12 cellular contexts compared by ENCODE assay signal in genomic region chr5:68505917-68506860, GRCh38.
DNase-seq lines count a peak whose midpoint lies in the region; ATAC-seq, FAIRE-seq and TF ChIP-seq lines count a peak whose summit lies in the region.
"Had no signal": no experiment of that assay in that cellular context is flagged by ENCODE, and none has a peak within 500 bp of the region (broad histone marks: within the 10 kb centered on the region; RNA-seq: fewer than 3 reads in every experiment).

No MANE protein-coding gene starts in this region.

- no peak overlapping the region for H3K4me3 Mint-ChIP-seq in HFFc6
- no peak overlapping the region for H3K4me3 Mint-ChIP-seq in astrocyte (ENCODE audit: unreplicated experiment)
- no peak overlapping the region for H3K4me3 Mint-ChIP-seq in neural progenitor cell
- H3K4me3 Mint-ChIP-seq: CD8-positive, alpha-beta T cell; WTC11 had no signal

- H3K27ac Mint-ChIP-seq in HFFc6 = peak overlapping the region; percentile 26; the same call in 1 of the 2 replicates
- H3K27ac Mint-ChIP-seq in astrocyte (ENCODE audit: unreplicated experiment) = peak overlapping the region; percentile 37
- H3K27ac Mint-ChIP-seq in neural progenitor cell = no peak overlapping the region
- H3K27ac Mint-ChIP-seq: CD8-positive, alpha-beta T cell; WTC11 had no signal

- H3K9me3 Mint-ChIP-seq in HFFc6 (no peaks in the 10 kb centered on the region), astrocyte (ENCODE audit: unreplicated experiment) (no peaks in the 10 kb centered on the region), neural progenitor cell (peaks cover 6% of the 10 kb centered on the region)
- H3K9me3 Mint-ChIP-seq: CD8-positive, alpha-beta T cell had no signal

- H3K4me2 ChIP-seq in astrocyte (ENCODE audit: low read length) (no peak overlapping the region), hepatocyte (no peak overlapping the region), neural progenitor cell (no peak overlapping the region)

- TF ChIP-seq POLR2A in body of pancreas (IDR thresholded peaks at IDR 0.05) = no peak

- H3K4me1 Mint-ChIP-seq in HFFc6 (ENCODE audit: low read depth) = peaks cover 57% of the 10 kb centered on the region
- peaks cover 32% of the 10 kb centered on the region for H3K4me1 Mint-ChIP-seq in astrocyte (ENCODE audit: low read depth, unreplicated experiment)
- peaks cover 21% of the 10 kb centered on the region for H3K4me1 Mint-ChIP-seq in neural progenitor cell
- H3K4me1 Mint-ChIP-seq: WTC11 had no signal

- peak; percentile 37 for FAIRE-seq in astrocyte (lab: Jason Lieb, UNC)

- H3F3A ChIP-seq in neural progenitor cell (ENCODE audit: low read depth) = no peaks in the 10 kb centered on the region

- TF ChIP-seq CTCF in HFFc6 (IDR thresholded peaks at IDR 0.05) = no peak
- TF ChIP-seq CTCF in astrocyte (IDR thresholded peaks at IDR 0.05; ENCODE audit: insufficient read depth, low read depth, low read length) = no peak
- no peak for TF ChIP-seq CTCF in hepatocyte (IDR thresholded peaks at IDR 0.05; ENCODE audit: poor library complexity)
- TF ChIP-seq CTCF in body of pancreas (IDR thresholded peaks at IDR 0.05) = no peak
- TF ChIP-seq CTCF in neural progenitor cell (IDR thresholded peaks at IDR 0.05) = no peak

- no peak for ATAC-seq in body of pancreas
- ATAC-seq: CD8-positive, alpha-beta T cell; WTC11 had no signal

- H3K79me2 ChIP-seq in astrocyte (ENCODE audit: insufficient read depth, low read length) = no peaks in the 10 kb centered on the region
- no peaks in the 10 kb centered on the region for H3K79me2 ChIP-seq in hepatocyte
- no peaks in the 10 kb centered on the region for H3K79me2 ChIP-seq in neural progenitor cell (ENCODE audit: low read depth)

- H2AFZ ChIP-seq in astrocyte (ENCODE audit: low read depth, low read length) = no peak overlapping the region
- H2AFZ ChIP-seq in hepatocyte = peak overlapping the region; percentile 8
- no peak overlapping the region for H2AFZ ChIP-seq in neural progenitor cell (replicated peaks)

- H3K4me3 ChIP-seq in astrocyte (ENCODE audit: insufficient read depth, low read depth, low read length) = no peak overlapping the region
- no peak overlapping the region for H3K4me3 ChIP-seq in hepatocyte
- H3K4me3 ChIP-seq in body of pancreas = no peak overlapping the region
- H3K4me3 ChIP-seq in neural progenitor cell = no peak overlapping the region
- H3K4me3 ChIP-seq: SJCRH30 had no signal

- no peaks in the 10 kb centered on the region for H3K36me3 ChIP-seq in astrocyte (ENCODE audit: insufficient read depth, low read length)
- no peaks in the 10 kb centered on the region for H3K36me3 ChIP-seq in hepatocyte (replicated peaks; ENCODE audit: insufficient read depth, low read depth)
- no peaks in the 10 kb centered on the region for H3K36me3 ChIP-seq in body of pancreas (replicated peaks in 1 of 2; ENCODE audit: insufficient read depth in 1 of 2, low read depth in 2 of 2)
- no peaks in the 10 kb centered on the region for H3K36me3 ChIP-seq in neural progenitor cell
- H3K36me3 ChIP-seq: SJCRH30 had no signal

- peak; percentile 20 for DNase-seq in HFFc6
- peak; percentile 46 for DNase-seq in astrocyte (ENCODE audit: low read depth)
- peak; percentile 46 for DNase-seq in hepatocyte (ENCODE audit: low spot score)
- peak; percentile 66 for DNase-seq in smooth muscle cell of the brain vasculature (ENCODE audit: low read depth, low spot score)
- no peak for DNase-seq in SIG-M5 (lab: John Stamatoyannopoulos, UW)
- no peak for DNase-seq in body of pancreas
- DNase-seq in neural progenitor cell (ENCODE audit: low spot score) = no peak
- DNase-seq: activated T-cell treated with anti-CD3 and anti-CD28 coated beads, Interleukin-2, amount 50 U/mL, for 48 hours; CD8-positive, alpha-beta T cell; NCI-H446; SJCRH30 had no signal

- H4K20me1 ChIP-seq in astrocyte (ENCODE audit: insufficient read depth, low read length) = no peaks in the 10 kb centered on the region
- H4K20me1 ChIP-seq in hepatocyte (ENCODE audit: insufficient read depth, poor library complexity, severe bottlenecking) = no peaks in the 10 kb centered on the region
- H4K20me1 ChIP-seq in neural progenitor cell (ENCODE audit: low read depth) = no peaks in the 10 kb centered on the region

- H3K27me3 Mint-ChIP-seq in HFFc6 (ENCODE audit: insufficient read depth) (no peaks in the 10 kb centered on the region; the same call in 1 of the 2 replicates), astrocyte (ENCODE audit: low read depth, unreplicated experiment) (no peaks in the 10 kb centered on the region), neural progenitor cell (ENCODE audit: insufficient read depth, low read depth) (peaks cover 3% of the 10 kb centered on the region)

- H3K36me3 Mint-ChIP-seq in HFFc6 (ENCODE audit: low read depth) (no peaks in the 10 kb centered on the region; the same call in none of the 2 replicates), astrocyte (ENCODE audit: low read depth, unreplicated experiment) (no peaks in the 10 kb centered on the region), neural progenitor cell (peaks cover 3% of the 10 kb centered on the region)
- H3K36me3 Mint-ChIP-seq: CD8-positive, alpha-beta T cell; WTC11 had no signal

- H3K27ac ChIP-seq in astrocyte (ENCODE audit: low read depth, low read length) = no peak overlapping the region
- H3K27ac ChIP-seq in hepatocyte = peak overlapping the region; percentile 59
- H3K27ac ChIP-seq in body of pancreas = no peak overlapping the region
- no peak overlapping the region for H3K27ac ChIP-seq in neural progenitor cell
- H3K27ac ChIP-seq: SJCRH30 had no signal

- H3K9ac ChIP-seq in astrocyte (ENCODE audit: low read length) (no peak overlapping the region), neural progenitor cell (no peak overlapping the region)

- intact Hi-C loops in body of pancreas (cut with DNase I) = no loop called here

- no peaks in the 10 kb centered on the region for H3K27me3 ChIP-seq in astrocyte (ENCODE audit: insufficient read depth, low read length)
- H3K27me3 ChIP-seq in hepatocyte = no peaks in the 10 kb centered on the region
- no peaks in the 10 kb centered on the region for H3K27me3 ChIP-seq in body of pancreas
- no peaks in the 10 kb centered on the region for H3K27me3 ChIP-seq in neural progenitor cell
- H3K27me3 ChIP-seq: SJCRH30 had no signal

- no peaks in the 10 kb centered on the region for H3K9me3 ChIP-seq in astrocyte (ENCODE audit: insufficient read depth, low read depth, low read length)
- H3K9me3 ChIP-seq in hepatocyte (ENCODE audit: low read depth) = no peaks in the 10 kb centered on the region
- no peaks in the 10 kb centered on the region for H3K9me3 ChIP-seq in body of pancreas
- H3K9me3 ChIP-seq in neural progenitor cell (ENCODE audit: low read depth) = no peaks in the 10 kb centered on the region
- H3K9me3 ChIP-seq: SJCRH30 had no signal

- 26% methylated on average over 2 of the region's 2 CpGs for WGBS in hepatocyte (ENCODE audit: low lambda C conversion rate, missing lambda C conversion rate)
- 56 to 61% methylated on average over 2 of the region's 2 CpGs for WGBS in body of pancreas, 2 donors

- H3K4me1 ChIP-seq in astrocyte (ENCODE audit: insufficient read depth, low read length) (peaks cover 4% of the 10 kb centered on the region), hepatocyte (ENCODE audit: insufficient read depth) (peaks cover 4% of the 10 kb centered on the region), body of pancreas (no peaks in the 10 kb centered on the region), neural progenitor cell (no peaks in the 10 kb centered on the region)

- no peaks in the 10 kb centered on the region for H3K9me2 ChIP-seq in hepatocyte (replicated peaks; ENCODE audit: insufficient read depth)

Comparison
In these comparisons a context has a peak if more than half of its experiments do, and no peak if none do; other contexts are left out.
1. DNase-seq: peak in HFFc6 (single experiment), astrocyte (single experiment), hepatocyte (single experiment) and smooth muscle cell of the brain vasculature (single experiment); none in SIG-M5 (single experiment), body of pancreas (0 of 4) and neural progenitor cell (single experiment).